ENCODE assay signal across 21 cellular contexts in genomic region chr7:115721293-115721920, GRCh38.
"Had no signal": no experiment of that assay in that cellular context is flagged by ENCODE, and none has a peak within 500 bp of the region (broad histone marks: within the 10 kb centered on the region; RNA-seq: fewer than 3 reads in every experiment).

No MANE protein-coding gene starts in this region.

- H2AFZ ChIP-seq: hepatocyte had no signal

- ATAC-seq: left colon; left ventricle myocardium superior; natural killer cell treated with Interleukin-12 subunit alpha and Interleukin-12 subunit beta and Interleukin-15 and Interleukin-18, amount 100 ng/mL, for 72 hours; pancreas; right cardiac atrium; stimulated activated naive CD8-positive, alpha-beta T cell treated with anti-CD3 and anti-CD28 coated beads, Interleukin-15, Interleukin-2, amounts not matched to agents 100 U/mL and 50 U/mL, for 24 hours had no signal

- H3K27ac ChIP-seq: dorsolateral prefrontal cortex, hepatocyte, pancreas, suprapubic skin, tibial artery, upper lobe of left lung, uterus had no signal

- DNase-seq: dorsolateral prefrontal cortex; effector CD8-positive, alpha-beta T cell; foreskin melanocyte; head of caudate nucleus; left colon; left ventricle myocardium superior; mesenchymal stem cell; midbrain; occipital lobe; pancreas; right cardiac atrium; small intestine; stimulated activated CD4-positive, alpha-beta T cell treated with anti-CD3 and anti-CD28 coated beads, Interleukin-2, amount 100 ng/mL, for 48 hours; stimulated activated naive CD8-positive, alpha-beta T cell treated with anti-CD3 and anti-CD28 coated beads, Interleukin-15, Interleukin-2, amounts not matched to agents 100 U/mL and 50 U/mL, for 24 hours; tibial artery; upper lobe of left lung; uterus had no signal

- H3K9me3 ChIP-seq: pancreas, suprapubic skin, tibial artery, upper lobe of left lung, uterus had no signal

- H3K9me3 Mint-ChIP-seq: natural killer cell treated with Interleukin-12 subunit alpha and Interleukin-12 subunit beta and Interleukin-15 and Interleukin-18, amount 100 ng/mL, for 72 hours had no signal

- H3K4me3 Mint-ChIP-seq: natural killer cell treated with Interleukin-12 subunit alpha and Interleukin-12 subunit beta and Interleukin-15 and Interleukin-18, amount 100 ng/mL, for 72 hours had no signal

- H3K27me3 Mint-ChIP-seq: natural killer cell treated with Interleukin-12 subunit alpha and Interleukin-12 subunit beta and Interleukin-15 and Interleukin-18, amount 100 ng/mL, for 72 hours; progenitor cell of endocrine pancreas had no signal

- H3K27me3 ChIP-seq: dorsolateral prefrontal cortex, hepatocyte, pancreas, suprapubic skin, tibial artery, upper lobe of left lung, uterus had no signal

- H3K36me3 Mint-ChIP-seq: natural killer cell treated with Interleukin-12 subunit alpha and Interleukin-12 subunit beta and Interleukin-15 and Interleukin-18, amount 100 ng/mL, for 72 hours had no signal

- H3K4me2 ChIP-seq: hepatocyte had no signal

- H3K27ac Mint-ChIP-seq: natural killer cell treated with Interleukin-12 subunit alpha and Interleukin-12 subunit beta and Interleukin-15 and Interleukin-18, amount 100 ng/mL, for 72 hours; progenitor cell of endocrine pancreas had no signal

- H3K4me1 ChIP-seq: pancreas, suprapubic skin, tibial artery, upper lobe of left lung, uterus had no signal

- H3K79me2 ChIP-seq: hepatocyte had no signal
